In genomic region chr1:97668945-97669344, GRCh38 we compare ENCODE assay signal across 8 cellular contexts.
DNase-seq lines count a peak whose midpoint lies in the region; ATAC-seq and TF ChIP-seq lines count a peak whose summit lies in the region.

No MANE protein-coding gene starts in this region.

- CTCF ChIA-PET in Caco-2 (lab: Charles Lee) = no interaction called here

- H3K4me3 Mint-ChIP-seq in Caco-2 (ENCODE audit: unreplicated experiment) (no peak overlapping the region), progenitor cell of endocrine pancreas (ENCODE audit: low read depth) (no peak overlapping the region)
- no peak overlapping the region for H3K4me3 Mint-ChIP-seq in effector memory CD8-positive, alpha-beta T cell

- no peaks in the 10 kb centered on the region for H3K36me3 ChIP-seq in Caco-2 (ENCODE audit: control insufficient read depth, insufficient read depth, low read length)
- no peaks in the 10 kb centered on the region for H3K36me3 ChIP-seq in SJCRH30
- no peaks in the 10 kb centered on the region for H3K36me3 ChIP-seq in hepatocyte (replicated peaks; ENCODE audit: insufficient read depth, low read depth)

- H3K4me2 ChIP-seq in hepatocyte = no peak overlapping the region

- H3K9me3 ChIP-seq in Caco-2 (no peaks in the 10 kb centered on the region), SJCRH30 (replicated peaks) (no peaks in the 10 kb centered on the region), hepatocyte (ENCODE audit: low read depth) (no peaks in the 10 kb centered on the region)

- H3K79me2 ChIP-seq in hepatocyte = no peaks in the 10 kb centered on the region

- H3K4me1 Mint-ChIP-seq in Caco-2 (ENCODE audit: low read depth, unreplicated experiment) = no peaks in the 10 kb centered on the region
- peaks cover 5% of the 10 kb centered on the region for H3K4me1 Mint-ChIP-seq in progenitor cell of endocrine pancreas (ENCODE audit: low read depth)
- H3K4me1 Mint-ChIP-seq in effector memory CD8-positive, alpha-beta T cell (ENCODE audit: low read depth in 2 of 2) = no peaks in the 10 kb centered on the region

- H3K27ac Mint-ChIP-seq in Caco-2 (ENCODE audit: unreplicated experiment) (no peak overlapping the region), progenitor cell of endocrine pancreas (no peak overlapping the region)
- H3K27ac Mint-ChIP-seq in effector memory CD8-positive, alpha-beta T cell = no peak overlapping the region

- ATAC-seq in HG03039 (IDR thresholded peaks at IDR 0.05; ENCODE audit: unreplicated experiment) = no peak
- ATAC-seq in effector memory CD8-positive, alpha-beta T cell (replicated peaks) = no peak

- H3K4me1 ChIP-seq in Caco-2 = no peaks in the 10 kb centered on the region
- H3K4me1 ChIP-seq in SJCRH30 = no peaks in the 10 kb centered on the region
- H3K4me1 ChIP-seq in hepatocyte (ENCODE audit: insufficient read depth) = no peaks in the 10 kb centered on the region

- H3K9me3 Mint-ChIP-seq in Caco-2 (ENCODE audit: unreplicated experiment) (no peaks in the 10 kb centered on the region), progenitor cell of endocrine pancreas (ENCODE audit: low read depth) (no peaks in the 10 kb centered on the region)
- no peaks in the 10 kb centered on the region for H3K9me3 Mint-ChIP-seq in effector memory CD8-positive, alpha-beta T cell

- H2AFZ ChIP-seq in hepatocyte = no peak overlapping the region

- POLR2A ChIA-PET in Caco-2 (lab: Charles Lee) = no interaction called here

- H3K36me3 Mint-ChIP-seq in Caco-2 (ENCODE audit: insufficient read depth, unreplicated experiment) (no peaks in the 10 kb centered on the region), progenitor cell of endocrine pancreas (ENCODE audit: insufficient read depth) (no peaks in the 10 kb centered on the region)
- no peaks in the 10 kb centered on the region for H3K36me3 Mint-ChIP-seq in effector memory CD8-positive, alpha-beta T cell (ENCODE audit: insufficient read depth)

- WGBS in hepatocyte (ENCODE audit: low lambda C conversion rate, missing lambda C conversion rate) = 27% methylated on average over 2 of the region's 2 CpGs

- intact Hi-C loops in Caco-2 (cut with micrococcal nuclease; ENCODE audit: unreplicated experiment) = loop anchor here (1.0 to 10.0 kb wide), 4 partner anchors 146 to 796 kb away; no protein-coding TSS in a partner anchor

- TF ChIP-seq CTCF in Caco-2 (IDR thresholded peaks at IDR 0.05; ENCODE audit: insufficient read depth in 1 of 2, low read depth in 1 of 2, low read length in 1 of 2, severe bottlenecking in 1 of 2, unreplicated experiment in 1 of 2) = peak in 1 of 2 experiments; percentile 14
- no peak for TF ChIP-seq CTCF in hepatocyte (IDR thresholded peaks at IDR 0.05; ENCODE audit: poor library complexity)
- TF ChIP-seq CTCF in progenitor cell of endocrine pancreas (IDR thresholded peaks at IDR 0.05; ENCODE audit: unreplicated experiment) = no peak

- no peaks in the 10 kb centered on the region for H4K20me1 ChIP-seq in hepatocyte (ENCODE audit: insufficient read depth, poor library complexity, severe bottlenecking)

- BruUV-seq in Caco-2 (replicated peaks; lab: Mats Ljungman, UMichigan) = no TSS peak

- H3K27me3 Mint-ChIP-seq in Caco-2 (ENCODE audit: insufficient read depth, unreplicated experiment) (no peaks in the 10 kb centered on the region), progenitor cell of endocrine pancreas (no peaks in the 10 kb centered on the region)
- H3K27me3 Mint-ChIP-seq in effector memory CD8-positive, alpha-beta T cell = no peaks in the 10 kb centered on the region

- H3K27me3 ChIP-seq in Caco-2 (replicated peaks; ENCODE audit: control insufficient read depth, insufficient read depth, low read length) (no peaks in the 10 kb centered on the region), SJCRH30 (no peaks in the 10 kb centered on the region), hepatocyte (no peaks in the 10 kb centered on the region)

- H3K27ac ChIP-seq in SJCRH30 (no peak overlapping the region), hepatocyte (no peak overlapping the region)

- H3K4me3 ChIP-seq in Caco-2 (ENCODE audit: low read depth, low read length) = no peak overlapping the region
- H3K4me3 ChIP-seq in SJCRH30 = no peak overlapping the region
- H3K4me3 ChIP-seq in hepatocyte = no peak overlapping the region

- peak; percentile 8 to 30 for DNase-seq in Caco-2
- DNase-seq in HS-5 (ENCODE audit: low read depth) = peak; percentile 43
- peak; percentile 25 to 37 for DNase-seq in SJCRH30
- DNase-seq in hepatocyte (ENCODE audit: low spot score) = peak; percentile 5
- no peak for DNase-seq in progenitor cell of endocrine pancreas (ENCODE audit: low spot score, unreplicated experiment)
- DNase-seq in T1000 (lab: John Stamatoyannopoulos, UW) = no peak
- DNase-seq in effector memory CD8-positive, alpha-beta T cell = no peak

- no peaks in the 10 kb centered on the region for H3K9me2 ChIP-seq in hepatocyte (replicated peaks; ENCODE audit: insufficient read depth)

Comparison
In these comparisons a context has a peak if more than half of its experiments do, and no peak if none do; other contexts are left out.
1. DNase-seq: peak in Caco-2 (2 of 2), HS-5 (single experiment), SJCRH30 (2 of 2) and hepatocyte (single experiment); none in progenitor cell of endocrine pancreas (single experiment), T1000 (single experiment) and effector memory CD8-positive, alpha-beta T cell (0 of 3).